Comparison of ENCODE assay signal across 10 cellular contexts in the genomic region with DNA sequence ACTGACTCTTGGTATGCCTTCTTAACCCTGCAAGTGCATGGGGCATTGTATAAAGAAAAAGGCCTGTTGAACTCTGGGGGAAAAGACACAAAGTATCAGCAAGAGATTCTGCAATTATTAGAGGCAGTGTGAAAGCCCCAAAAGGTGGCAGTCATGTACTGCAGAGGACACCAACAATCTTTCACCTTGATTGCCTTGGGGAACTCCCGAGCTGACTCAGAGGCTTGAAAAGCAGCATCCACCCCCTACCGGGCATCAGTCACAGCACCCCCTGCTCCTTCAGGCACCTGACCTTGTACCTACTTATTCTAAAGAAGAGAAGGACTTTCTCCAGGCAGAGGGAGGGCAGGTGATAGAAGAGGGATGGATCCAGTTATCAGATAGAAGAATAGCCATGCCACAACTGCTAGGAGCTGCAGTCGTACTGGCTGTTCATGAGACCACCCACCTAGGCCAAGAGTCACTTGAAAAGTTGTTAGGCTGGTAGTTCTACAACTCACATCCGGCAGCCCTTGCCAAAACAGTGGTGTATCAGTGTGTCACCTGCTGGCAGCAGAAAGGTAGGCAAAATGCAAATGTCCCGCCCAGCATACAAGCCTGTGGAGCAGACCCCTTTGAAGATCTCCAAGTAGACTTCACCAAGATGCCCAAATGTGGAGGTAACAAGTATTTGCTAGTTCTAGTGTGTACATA.
DNase-seq lines count a peak whose midpoint lies in the region; ATAC-seq and TF ChIP-seq lines count a peak whose summit lies in the region.
"Had no signal": no experiment of that assay in that cellular context is flagged by ENCODE, and none has a peak within 500 bp of the region (broad histone marks: within the 10 kb centered on the region; RNA-seq: fewer than 3 reads in every experiment).

No MANE protein-coding gene starts in this region.

- ATAC-seq in GM19455 (IDR thresholded peaks at IDR 0.05; ENCODE audit: unreplicated experiment) = peak; percentile 66
- ATAC-seq in HG03469 (IDR thresholded peaks at IDR 0.05; ENCODE audit: unreplicated experiment) = peak; percentile 91

- H3K27me3 ChIP-seq in H7 (ENCODE audit: control insufficient read depth, insufficient read depth, low read length) = no peaks in the 10 kb centered on the region

- H3K4me3 ChIP-seq in GM12875 (ENCODE audit: low read depth, low read length) (no peak overlapping the region), H7 (ENCODE audit: insufficient read depth, low read depth, low read length) (no peak overlapping the region)

- DNase-seq in cerebellar cortex (ENCODE audit: low spot score) (peak; percentile 48), HCEC 1CT (no peak), H7 (no peak), superior temporal gyrus (ENCODE audit: extremely low spot score) (no peak)
- no peak for DNase-seq in effector CD8-positive, alpha-beta T cell (lab: John Stamatoyannopoulos, UW)
- DNase-seq: Caco-2, naive B cell had no signal

- peak; percentile 27 for TF ChIP-seq CTCF in GM12875 (IDR thresholded peaks at IDR 0.05; ENCODE audit: borderline replicate concordance, insufficient read depth, low read depth, low read length)

- no peaks in the 10 kb centered on the region for H3K36me3 ChIP-seq in H7 (replicated peaks; ENCODE audit: control insufficient read depth, insufficient read depth, low read length)
